ENCODE assay signal across 9 cellular contexts in the genomic region with DNA sequence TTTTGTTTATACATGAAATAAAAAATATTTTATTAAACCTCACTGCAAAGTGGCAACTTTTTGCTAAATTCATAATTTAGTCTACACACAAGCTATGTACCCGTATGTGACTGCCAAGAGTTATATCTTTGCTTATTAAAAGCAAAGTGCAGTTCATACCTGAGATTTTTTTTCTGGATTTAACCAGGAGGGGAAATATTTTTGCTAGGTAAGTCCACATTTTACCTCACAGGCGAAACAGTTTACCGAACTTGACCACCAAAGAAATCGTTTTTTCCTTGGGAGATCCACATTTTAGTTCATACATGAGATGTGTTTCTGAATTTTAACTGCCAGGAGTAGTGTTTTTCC. TPM values are rescaled to one million over a fixed set of nuclear protein-coding genes. Genes with fewer than 3 reads are reported as not detected.
A peak's percentile ranks its signal among the peaks of the same experiment; 100 is the strongest.
DNase-seq lines count a peak whose midpoint lies in the region; ATAC-seq and TF ChIP-seq lines count a peak whose summit lies in the region.
"Had no signal": no experiment of that assay in that cellular context is flagged by ENCODE, and none has a peak within 500 bp of the region (broad histone marks: within the 10 kb centered on the region; RNA-seq: fewer than 3 reads in every experiment).

No MANE protein-coding gene starts in this region.

- H3K36me3 ChIP-seq in CD4-positive, CD25-positive, alpha-beta regulatory T cell (ENCODE audit: control insufficient read depth, insufficient read depth, low read length): no peaks in the 10 kb centered on the region
- H3K36me3 ChIP-seq in neural progenitor cell (no peaks in the 10 kb centered on the region), aorta (ENCODE audit: control insufficient read depth in 1 of 2, insufficient read depth in 2 of 2, low read length in 1 of 2) (peaks cover 0 to 2% of the 10 kb centered on the region in 2 donors)

- peak overlapping the region; percentile 87 for H3K27ac ChIP-seq in CD4-positive, CD25-positive, alpha-beta regulatory T cell (ENCODE audit: insufficient read depth, low read length, poor library complexity, severe bottlenecking)
- H3K27ac ChIP-seq in dorsolateral prefrontal cortex (peak overlapping the region in 18 of 59 donors; percentile 42 to 99 (median 96)), neural progenitor cell (no peak overlapping the region), aorta (ENCODE audit: low read depth in 1 of 2, low read length in 2 of 2) (no peak overlapping the region)

- peak overlapping the region; percentile 80 for H3K4me2 ChIP-seq in neural progenitor cell

- peak overlapping the region; percentile 73 for H3K4me3 ChIP-seq in CD4-positive, CD25-positive, alpha-beta regulatory T cell (ENCODE audit: low read depth, low read length)
- H3K4me3 ChIP-seq in LNCaP clone FGC (ENCODE audit: low read depth, low read length): peak overlapping the region; percentile 93
- peak overlapping the region in 56 of 59 donors; percentile 54 to 100 (median 98) for H3K4me3 ChIP-seq in dorsolateral prefrontal cortex
- H3K4me3 ChIP-seq in neural progenitor cell: peak overlapping the region; percentile 84
- H3K4me3 ChIP-seq in aorta (ENCODE audit: low read length in 2 of 2): no peak overlapping the region

- H3K27ac Mint-ChIP-seq in CD4-positive, CD25-positive, alpha-beta regulatory T cell: peak overlapping the region in 1 of 3 donors; percentile 87
- peak overlapping the region; percentile 58 for H3K27ac Mint-ChIP-seq in neural progenitor cell

- no peaks in the 10 kb centered on the region for H3K9me3 ChIP-seq in CD4-positive, CD25-positive, alpha-beta regulatory T cell (ENCODE audit: control insufficient read depth in 2 of 2, low read length in 2 of 2)
- H3K9me3 ChIP-seq in neural progenitor cell (ENCODE audit: low read depth) (no peaks in the 10 kb centered on the region), aorta (ENCODE audit: control insufficient read depth, low read length) (no peaks in the 10 kb centered on the region)

- H3K79me2 ChIP-seq in neural progenitor cell (ENCODE audit: low read depth): peaks cover 48% of the 10 kb centered on the region

- H3K27me3 ChIP-seq in CD4-positive, CD25-positive, alpha-beta regulatory T cell (ENCODE audit: control insufficient read depth, insufficient read depth, low read length): no peaks in the 10 kb centered on the region
- no peaks in the 10 kb centered on the region for H3K27me3 ChIP-seq in dorsolateral prefrontal cortex
- no peaks in the 10 kb centered on the region for H3K27me3 ChIP-seq in neural progenitor cell
- H3K27me3 ChIP-seq in aorta (ENCODE audit: control insufficient read depth in 1 of 2, insufficient read depth in 2 of 2, low read length in 1 of 2): no peaks in the 10 kb centered on the region

- DNase-seq in CD4-positive, CD25-positive, alpha-beta regulatory T cell: no peak
- DNase-seq in LNCaP clone FGC (ENCODE audit: low read depth): no peak
- no peak for DNase-seq in dorsolateral prefrontal cortex
- no peak for DNase-seq in neural progenitor cell (ENCODE audit: low spot score)
- no peak for DNase-seq in activated effector memory CD4-positive, alpha-beta T cell treated with Interleukin-2 at 50 U/mL for 16 hours
- DNase-seq in aorta: no peak
- no peak for DNase-seq in HuH-7.5 (ENCODE audit: low spot score)

- peaks cover 11% of the 10 kb centered on the region for H3K36me3 Mint-ChIP-seq in CD4-positive, CD25-positive, alpha-beta regulatory T cell
- peaks cover 5% of the 10 kb centered on the region for H3K36me3 Mint-ChIP-seq in neural progenitor cell

- TF ChIP-seq CTCF in LNCaP clone FGC (IDR thresholded peaks at IDR 0.05; ENCODE audit: control insufficient read depth, extremely low read depth, insufficient read depth) (no peak), dorsolateral prefrontal cortex (IDR thresholded peaks at IDR 0.05 in 54 of 56, conservative IDR thresholded peaks at IDR 0.05 in 2 of 56; ENCODE audit: low read depth in 1 of 56, partially characterized antibody in 56 of 56) (no peak), neural progenitor cell (IDR thresholded peaks at IDR 0.05) (no peak)

- no peak overlapping the region for H3K9ac ChIP-seq in neural progenitor cell

- peaks cover 7 to 35% (median 9%) of the 10 kb centered on the region in 4 donors for H3K4me1 Mint-ChIP-seq in CD4-positive, CD25-positive, alpha-beta regulatory T cell
- peaks cover 20% of the 10 kb centered on the region for H3K4me1 Mint-ChIP-seq in neural progenitor cell

- peaks cover 41% of the 10 kb centered on the region for H4K20me1 ChIP-seq in neural progenitor cell (ENCODE audit: low read depth)

- H2AFZ ChIP-seq in neural progenitor cell (replicated peaks): no peak overlapping the region

- H3K27me3 Mint-ChIP-seq in CD4-positive, CD25-positive, alpha-beta regulatory T cell: peaks cover 4% of the 10 kb centered on the region
- H3K27me3 Mint-ChIP-seq in neural progenitor cell (ENCODE audit: insufficient read depth, low read depth): peaks cover 6% of the 10 kb centered on the region

- H3K9me3 Mint-ChIP-seq in CD4-positive, CD25-positive, alpha-beta regulatory T cell: peaks cover 0 to 3% (median 0%) of the 10 kb centered on the region in 7 donors
- H3K9me3 Mint-ChIP-seq in neural progenitor cell: peaks cover 1% of the 10 kb centered on the region

- intact Hi-C loops in dorsolateral prefrontal cortex (cut with DNase I) (no loop called here), aorta (cut with DNase I) (loop anchor here in 1 of 2 donors (2.0 to 5.0 kb wide), 3 partner anchors 59 to 1789 kb away; partner anchors contain the start of genes AP3D1, LSM7 and SPPL2B)

- peaks cover 30% of the 10 kb centered on the region for H3K4me1 ChIP-seq in CD4-positive, CD25-positive, alpha-beta regulatory T cell (ENCODE audit: control insufficient read depth, insufficient read depth, low read length, poor library complexity, severe bottlenecking)
- peaks cover 16% of the 10 kb centered on the region for H3K4me1 ChIP-seq in neural progenitor cell
- no peaks in the 10 kb centered on the region for H3K4me1 ChIP-seq in aorta (ENCODE audit: control insufficient read depth in 1 of 2, insufficient read depth in 2 of 2, low read length in 2 of 2)

- H3F3A ChIP-seq in neural progenitor cell (ENCODE audit: low read depth): peaks cover 37% of the 10 kb centered on the region

- H3K4me3 Mint-ChIP-seq in CD4-positive, CD25-positive, alpha-beta regulatory T cell: peak overlapping the region; percentile 91 to 99 (median 96)
- peak overlapping the region; percentile 95 for H3K4me3 Mint-ChIP-seq in neural progenitor cell

- WGBS in aorta, 2 donors: 82 to 83% methylated on average over 4 of the region's 4 CpGs

- no peak for ATAC-seq in CD4-positive, CD25-positive, alpha-beta regulatory T cell (ENCODE audit: low read depth in 2 of 2)
- ATAC-seq in aorta (ENCODE audit: low FRiP score) (no peak), GM21717 (IDR thresholded peaks at IDR 0.05; ENCODE audit: unreplicated experiment) (no peak)

RNA-seq across cellular contexts. Expression of gene JSRP1, which starts 12.2 kb away (rescaled TPM):
- total RNA-seq in CD4-positive, CD25-positive, alpha-beta regulatory T cell: 0.99 TPM
- 1 to 10 TPM in 3 of 4 donors, under 1 TPM in 1; 0.89 to 2.4 (median 1.8) TPM for polyA plus RNA-seq in CD4-positive, CD25-positive, alpha-beta regulatory T cell
- total RNA-seq in dorsolateral prefrontal cortex (1 to 10 TPM in 34 of 120 experiments, under 1 TPM in 34, not detected in 52; 0.43 to 2.3 (median 1.0) TPM), neural progenitor cell (ENCODE audit: low replicate concordance) (0.12 TPM in 1 of 2 replicates, not detected in the other), aorta (under 1 TPM in 1 of 2 donors, not detected in 1; 0.42 TPM)
- under 1 TPM in 1 of 2 donors, not detected in 1; 0.38 TPM for polyA plus RNA-seq in aorta

RNA-seq across cellular contexts. Expression of gene PEAK3, which starts 13.5 kb away (rescaled TPM):
- not detected for total RNA-seq in CD4-positive, CD25-positive, alpha-beta regulatory T cell
- polyA plus RNA-seq in CD4-positive, CD25-positive, alpha-beta regulatory T cell: under 1 TPM; 0.10 to 0.32 (median 0.15) TPM
- total RNA-seq in dorsolateral prefrontal cortex (1 to 10 TPM in 12 of 120 experiments, under 1 TPM in 101, not detected in 7; 0.16 to 1.5 (median 0.55) TPM), neural progenitor cell (ENCODE audit: low replicate concordance) (not detected in 2 replicates), aorta (1 to 10 TPM in 1 of 2 donors, under 1 TPM in 1; 0.93 to 1.5 TPM)
- under 1 TPM in 1 of 2 donors, not detected in 1; 0.88 TPM for polyA plus RNA-seq in aorta
- total RNA-seq: glomerular endothelial cell had no signal

RNA-seq across cellular contexts. Expression of gene AMH, which starts 19.3 kb away (rescaled TPM):
- 3.5 TPM for total RNA-seq in CD4-positive, CD25-positive, alpha-beta regulatory T cell
- not detected for polyA plus RNA-seq in CD4-positive, CD25-positive, alpha-beta regulatory T cell
- 10 to 100 TPM in 40 of 120 experiments, 1 to 10 TPM in 79, not detected in 1; 2.5 to 24.6 (median 7.6) TPM for total RNA-seq in dorsolateral prefrontal cortex
- 3.5 and 22.4 TPM in 2 replicates for total RNA-seq in neural progenitor cell (ENCODE audit: low replicate concordance)
- 1 to 10 TPM; 1.5 to 1.8 TPM for total RNA-seq in aorta
- 1 to 10 TPM; 1.7 to 3.1 TPM for polyA plus RNA-seq in aorta

RNA-seq across cellular contexts. Expression of gene SF3A2, which starts 31.8 kb away (rescaled TPM):
- total RNA-seq in CD4-positive, CD25-positive, alpha-beta regulatory T cell: 146 TPM
- 10 to 100 TPM; 13.5 to 26.0 (median 20.0) TPM for polyA plus RNA-seq in CD4-positive, CD25-positive, alpha-beta regulatory T cell
- total RNA-seq in dorsolateral prefrontal cortex: 10 to 100 TPM; 27.0 to 68.4 (median 48.2) TPM
- 14.4 and 50.7 TPM in 2 replicates for total RNA-seq in neural progenitor cell (ENCODE audit: low replicate concordance)
- total RNA-seq in aorta: 10 to 100 TPM; 56.1 to 62.2 TPM
- 10 to 100 TPM; 23.8 to 64.9 TPM for polyA plus RNA-seq in aorta

RNA-seq across cellular contexts. Expression of gene PLEKHJ1, which starts 32.3 kb away (rescaled TPM):
- 50.3 TPM for total RNA-seq in CD4-positive, CD25-positive, alpha-beta regulatory T cell
- 100 to 1,000 TPM in 3 of 4 donors, 10 to 100 TPM in 1; 97.7 to 121 (median 108) TPM for polyA plus RNA-seq in CD4-positive, CD25-positive, alpha-beta regulatory T cell
- total RNA-seq in dorsolateral prefrontal cortex (10 to 100 TPM; 32.8 to 66.7 (median 46.1) TPM), neural progenitor cell (ENCODE audit: low replicate concordance) (77.6 and 145 TPM in 2 replicates), aorta (10 to 100 TPM; 24.9 to 37.7 TPM)
- 10 to 100 TPM; 50.9 to 56.2 TPM for polyA plus RNA-seq in aorta

Comparison
In these comparisons a context has a peak if more than half of its experiments do, and no peak if none do; other contexts are left out.
1. H3K4me3 ChIP-seq: peak in CD4-positive, CD25-positive, alpha-beta regulatory T cell (single experiment), LNCaP clone FGC (single experiment), dorsolateral prefrontal cortex (56 of 59) and neural progenitor cell (single experiment); none in aorta (0 of 2).